Comparison of ENCODE assay signal across 9 cellular contexts in the genomic region with DNA sequence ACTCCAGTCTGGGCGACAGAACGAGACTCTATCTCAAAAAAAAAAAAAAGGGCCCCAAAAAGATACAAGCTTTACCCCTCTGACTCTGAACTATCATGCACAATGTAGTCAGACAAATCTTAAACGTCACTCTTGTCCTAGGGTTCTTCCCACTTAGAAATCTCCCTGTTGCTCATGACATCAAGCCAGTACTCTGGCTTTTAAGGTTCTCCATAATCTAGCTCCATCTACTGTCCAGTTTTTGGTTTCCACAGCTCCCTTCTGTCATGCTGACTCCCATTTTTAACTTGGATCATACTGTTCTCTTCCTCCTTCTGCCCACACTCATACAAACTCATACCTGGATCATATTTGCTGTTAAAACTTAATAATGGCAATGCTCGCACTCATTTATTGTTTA.
DNase-seq lines count a peak whose midpoint lies in the region; ATAC-seq and TF ChIP-seq lines count a peak whose summit lies in the region.
"Had no signal": no experiment of that assay in that cellular context is flagged by ENCODE, and none has a peak within 500 bp of the region (broad histone marks: within the 10 kb centered on the region; RNA-seq: fewer than 3 reads in every experiment).

No MANE protein-coding gene starts in this region.

- TF ChIP-seq CTCF in epithelial cell of esophagus (IDR thresholded peaks at IDR 0.05; ENCODE audit: insufficient read depth, low read depth, low read length, missing control alignments) (peak; percentile 47), esophagus squamous epithelium (IDR thresholded peaks at IDR 0.05) (no peak), left lung (IDR thresholded peaks at IDR 0.05) (no peak)

- H3K4me3 ChIP-seq in epithelial cell of esophagus (ENCODE audit: low read length) (no peak overlapping the region), esophagus squamous epithelium (no peak overlapping the region), left lung (no peak overlapping the region)

- DNase-seq in 8988T (peak; percentile 37), G401 (ENCODE audit: low spot score) (peak; percentile 14), NCI-H748 treated with DMSO at 0.1 percent for 48 hours (lab: John Stamatoyannopoulos, UW) (peak; percentile 30), epithelial cell of esophagus (ENCODE audit: low read depth) (peak; percentile 52), esophagus squamous epithelium (lab: John Stamatoyannopoulos, UW) (no peak), left lung (no peak), OCI-M2 (lab: John Stamatoyannopoulos, UW; ENCODE audit: unreplicated experiment) (no peak)
- no peak for DNase-seq in activated T-cell treated with anti-CD3 and anti-CD28 coated beads, Interleukin-2, amount 50 U/mL, for 24 hours

- no peak overlapping the region for H3K27ac Mint-ChIP-seq in activated T-cell treated with anti-CD3 and anti-CD28 coated beads, Interleukin-2, amount 50 U/mL, for 24 hours
- H3K27ac Mint-ChIP-seq: activated naive CD4-positive, alpha-beta T cell treated with anti-CD3 and anti-CD28 coated beads, Interleukin-2, amount 50 U/mL, for 24 hours had no signal

- no peaks in the 10 kb centered on the region for H3K4me1 Mint-ChIP-seq in activated T-cell treated with anti-CD3 and anti-CD28 coated beads, Interleukin-2, amount 50 U/mL, for 24 hours (ENCODE audit: low read depth)
- H3K4me1 Mint-ChIP-seq: activated naive CD4-positive, alpha-beta T cell treated with anti-CD3 and anti-CD28 coated beads, Interleukin-2, amount 50 U/mL, for 24 hours had no signal

- in situ Hi-C loops in G401 (cut with HindIII; ENCODE audit: low sequenced_read_pairs), result no loop called here

- H3K36me3 ChIP-seq in esophagus squamous epithelium (no peaks in the 10 kb centered on the region), left lung (no peaks in the 10 kb centered on the region)

- no peak for ATAC-seq in left lung

- intact Hi-C loops in esophagus squamous epithelium (cut with DNase I) (no loop called here), left lung (cut with DNase I) (no loop called here)

- H3K4me1 ChIP-seq in esophagus squamous epithelium, result no peaks in the 10 kb centered on the region
- no peaks in the 10 kb centered on the region for H3K4me1 ChIP-seq in left lung

- H3K27ac ChIP-seq in esophagus squamous epithelium (no peak overlapping the region), left lung (no peak overlapping the region)

- peaks cover 3% of the 10 kb centered on the region for H3K27me3 Mint-ChIP-seq in activated T-cell treated with anti-CD3 and anti-CD28 coated beads, Interleukin-2, amount 50 U/mL, for 24 hours

- no peaks in the 10 kb centered on the region for H3K36me3 Mint-ChIP-seq in activated T-cell treated with anti-CD3 and anti-CD28 coated beads, Interleukin-2, amount 50 U/mL, for 24 hours (ENCODE audit: low read depth)
- H3K36me3 Mint-ChIP-seq: activated naive CD4-positive, alpha-beta T cell treated with anti-CD3 and anti-CD28 coated beads, Interleukin-2, amount 50 U/mL, for 24 hours had no signal

- H3K27me3 ChIP-seq in esophagus squamous epithelium, result no peaks in the 10 kb centered on the region
- H3K27me3 ChIP-seq in left lung, result no peaks in the 10 kb centered on the region

- TF ChIP-seq POLR2A in esophagus squamous epithelium (IDR thresholded peaks at IDR 0.05), result no peak

- no peaks in the 10 kb centered on the region for H3K9me3 Mint-ChIP-seq in activated T-cell treated with anti-CD3 and anti-CD28 coated beads, Interleukin-2, amount 50 U/mL, for 24 hours
- H3K9me3 Mint-ChIP-seq: activated naive CD4-positive, alpha-beta T cell treated with anti-CD3 and anti-CD28 coated beads, Interleukin-2, amount 50 U/mL, for 24 hours had no signal

- H3K4me3 Mint-ChIP-seq in activated T-cell treated with anti-CD3 and anti-CD28 coated beads, Interleukin-2, amount 50 U/mL, for 24 hours, result no peak overlapping the region
- H3K4me3 Mint-ChIP-seq: activated naive CD4-positive, alpha-beta T cell treated with anti-CD3 and anti-CD28 coated beads, Interleukin-2, amount 50 U/mL, for 24 hours had no signal

- H3K9me3 ChIP-seq in esophagus squamous epithelium (no peaks in the 10 kb centered on the region), left lung (no peaks in the 10 kb centered on the region)

- 78 to 81% methylated on average over 4 of the region's 4 CpGs for WGBS in esophagus squamous epithelium, 2 donors

Comparison
In these comparisons a context has a peak if more than half of its experiments do, and no peak if none do; other contexts are left out.
1. DNase-seq: peak in 8988T (single experiment), G401 (single experiment), NCI-H748 treated with DMSO at 0.1 percent for 48 hours (single experiment) and epithelial cell of esophagus (single experiment); none in esophagus squamous epithelium (single experiment), left lung (0 of 2), activated T-cell treated with anti-CD3 and anti-CD28 coated beads, Interleukin-2, amount 50 U/mL, for 24 hours (single experiment) and OCI-M2 (single experiment).